ENCODE assay signal across 6 cellular contexts in the genomic region with DNA sequence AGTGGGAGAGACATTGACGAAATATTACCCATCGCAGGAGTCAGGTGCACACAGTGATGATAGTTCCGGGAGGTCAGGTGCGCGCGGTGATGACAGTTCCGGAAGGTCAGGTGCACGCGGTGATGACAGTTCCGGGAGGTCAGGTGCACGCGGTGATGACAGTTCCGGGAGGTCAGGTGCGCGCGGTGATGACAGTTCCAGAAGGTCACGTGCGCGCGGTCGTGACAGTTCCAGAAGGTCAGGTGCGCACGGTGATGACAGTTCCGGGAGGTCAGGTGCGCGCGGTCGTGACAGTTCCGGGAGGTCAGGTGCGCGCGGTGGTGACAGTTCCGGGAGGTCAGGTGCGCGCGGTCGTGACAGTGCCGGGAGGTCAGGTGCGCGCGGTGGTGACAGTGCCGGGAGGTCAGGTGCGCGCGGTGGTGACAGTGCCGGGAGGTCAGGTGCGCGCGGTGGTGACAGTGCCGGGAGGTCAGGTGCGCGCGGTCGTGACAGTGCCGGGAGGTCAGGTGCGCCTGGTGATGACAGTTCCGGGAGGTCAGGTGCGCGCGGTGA.
DNase-seq lines count a peak whose midpoint lies in the region; ATAC-seq and TF ChIP-seq lines count a peak whose summit lies in the region.
"Not testable (repeated sequence)": the region's sequence is repeated elsewhere in the genome, so short reads cannot be mapped to it uniquely, and the experiment has no call there.

No MANE protein-coding gene starts in this region.

- H3K27me3 Mint-ChIP-seq in Calu3 (ENCODE audit: unreplicated experiment) = peaks cover 66% of the 10 kb centered on the region
- not testable (repeated sequence) for H3K27me3 Mint-ChIP-seq in activated CD4-positive, alpha-beta memory T cell treated with anti-CD3 and anti-CD28 coated beads for 36 hours; natural killer cell treated with Interleukin-12 subunit alpha and Interleukin-12 subunit beta and Interleukin-15 and Interleukin-18, amount 100 ng/mL, for 72 hours
- H3K27me3 Mint-ChIP-seq in stimulated activated naive CD8-positive, alpha-beta T cell treated with anti-CD3 and anti-CD28 coated beads, Interleukin-15, amount 100 ng/mL, for 72 hours = peaks cover 22% of the 10 kb centered on the region

- H3K27ac Mint-ChIP-seq in Calu3 (ENCODE audit: unreplicated experiment) = peak overlapping the region; percentile 30
- H3K27ac Mint-ChIP-seq in activated CD4-positive, alpha-beta memory T cell treated with anti-CD3 and anti-CD28 coated beads for 36 hours = not testable (repeated sequence)
- peak overlapping the region; percentile 25 to 81 for H3K27ac Mint-ChIP-seq in natural killer cell treated with Interleukin-12 subunit alpha and Interleukin-12 subunit beta and Interleukin-15 and Interleukin-18, amount 100 ng/mL, for 72 hours
- peak overlapping the region; percentile 41 to 81 for H3K27ac Mint-ChIP-seq in stimulated activated naive CD8-positive, alpha-beta T cell treated with anti-CD3 and anti-CD28 coated beads, Interleukin-15, amount 100 ng/mL, for 72 hours

- CTCF ChIA-PET in Calu3 (lab: Charles Lee) = interaction anchor here (0.7 kb wide), 1 partner anchor 187 kb away, joined by 3 read pairs; no protein-coding TSS in a partner anchor
- CTCF ChIA-PET in activated CD4-positive, alpha-beta memory T cell treated with anti-CD3 and anti-CD28 coated beads for 36 hours (lab: Charles Lee) = not testable (repeated sequence)

- H3K4me1 Mint-ChIP-seq in Calu3 (ENCODE audit: low read depth, unreplicated experiment); activated CD4-positive, alpha-beta memory T cell treated with anti-CD3 and anti-CD28 coated beads for 36 hours (ENCODE audit: low read depth): not testable (repeated sequence)
- H3K4me1 Mint-ChIP-seq in natural killer cell treated with Interleukin-12 subunit alpha and Interleukin-12 subunit beta and Interleukin-15 and Interleukin-18, amount 100 ng/mL, for 72 hours (ENCODE audit: low read depth in 2 of 2) = peaks cover 12 to 13% of the 10 kb centered on the region in 2 donors
- H3K4me1 Mint-ChIP-seq in stimulated activated naive CD8-positive, alpha-beta T cell treated with anti-CD3 and anti-CD28 coated beads, Interleukin-15, amount 100 ng/mL, for 72 hours = peaks cover 19% of the 10 kb centered on the region

- not testable (repeated sequence) for H3K9me3 Mint-ChIP-seq in Calu3 (ENCODE audit: low read depth, unreplicated experiment); activated CD4-positive, alpha-beta memory T cell treated with anti-CD3 and anti-CD28 coated beads for 36 hours; natural killer cell treated with Interleukin-12 subunit alpha and Interleukin-12 subunit beta and Interleukin-15 and Interleukin-18, amount 100 ng/mL, for 72 hours; stimulated activated naive CD8-positive, alpha-beta T cell treated with anti-CD3 and anti-CD28 coated beads, Interleukin-15, amount 100 ng/mL, for 72 hours

- not testable (repeated sequence) for DNase-seq in Calu3; activated CD4-positive, alpha-beta memory T cell treated with anti-CD3 and anti-CD28 coated beads for 36 hours; natural killer cell treated with Interleukin-12 subunit alpha and Interleukin-12 subunit beta and Interleukin-15 and Interleukin-18, amount 100 ng/mL, for 72 hours (ENCODE audit: low spot score); stimulated activated naive CD8-positive, alpha-beta T cell treated with anti-CD3 and anti-CD28 coated beads, Interleukin-15, amount 100 ng/mL, for 72 hours
- DNase-seq in NCI-H1930 (lab: John Stamatoyannopoulos, UW) (peak; percentile 33 to 69), SHP77 (lab: John Stamatoyannopoulos, UW) (peak; percentile 25 to 31)

- TF ChIP-seq CTCF in Calu3 (IDR thresholded peaks at IDR 0.05; ENCODE audit: unreplicated experiment) = not testable (repeated sequence)

- BruUV-seq in Calu3 (replicated peaks; lab: Mats Ljungman, UMichigan) = not testable (repeated sequence)

- not testable (repeated sequence) for H3K4me3 Mint-ChIP-seq in Calu3 (ENCODE audit: low read depth, unreplicated experiment)
- H3K4me3 Mint-ChIP-seq in activated CD4-positive, alpha-beta memory T cell treated with anti-CD3 and anti-CD28 coated beads for 36 hours = peak overlapping the region; percentile 32
- peak overlapping the region; percentile 28 for H3K4me3 Mint-ChIP-seq in natural killer cell treated with Interleukin-12 subunit alpha and Interleukin-12 subunit beta and Interleukin-15 and Interleukin-18, amount 100 ng/mL, for 72 hours
- peak overlapping the region in 1 of 2 donors; percentile 56 for H3K4me3 Mint-ChIP-seq in stimulated activated naive CD8-positive, alpha-beta T cell treated with anti-CD3 and anti-CD28 coated beads, Interleukin-15, amount 100 ng/mL, for 72 hours

- not testable (repeated sequence) for H3K36me3 Mint-ChIP-seq in Calu3 (ENCODE audit: insufficient read depth, unreplicated experiment); activated CD4-positive, alpha-beta memory T cell treated with anti-CD3 and anti-CD28 coated beads for 36 hours; natural killer cell treated with Interleukin-12 subunit alpha and Interleukin-12 subunit beta and Interleukin-15 and Interleukin-18, amount 100 ng/mL, for 72 hours

- not testable (repeated sequence) for ATAC-seq in natural killer cell treated with Interleukin-12 subunit alpha and Interleukin-12 subunit beta and Interleukin-15 and Interleukin-18, amount 100 ng/mL, for 72 hours; stimulated activated naive CD8-positive, alpha-beta T cell treated with anti-CD3 and anti-CD28 coated beads, Interleukin-15, amount 100 ng/mL, for 72 hours

- intact Hi-C loops in Calu3 (cut with micrococcal nuclease; ENCODE audit: unreplicated experiment); activated CD4-positive, alpha-beta memory T cell treated with anti-CD3 and anti-CD28 coated beads for 36 hours (cut with micrococcal nuclease): not testable (repeated sequence)

- POLR2A ChIA-PET in activated CD4-positive, alpha-beta memory T cell treated with anti-CD3 and anti-CD28 coated beads for 36 hours (lab: Charles Lee) = not testable (repeated sequence)
